Comparison of ENCODE assay signal across 22 cellular contexts in the genomic region with DNA sequence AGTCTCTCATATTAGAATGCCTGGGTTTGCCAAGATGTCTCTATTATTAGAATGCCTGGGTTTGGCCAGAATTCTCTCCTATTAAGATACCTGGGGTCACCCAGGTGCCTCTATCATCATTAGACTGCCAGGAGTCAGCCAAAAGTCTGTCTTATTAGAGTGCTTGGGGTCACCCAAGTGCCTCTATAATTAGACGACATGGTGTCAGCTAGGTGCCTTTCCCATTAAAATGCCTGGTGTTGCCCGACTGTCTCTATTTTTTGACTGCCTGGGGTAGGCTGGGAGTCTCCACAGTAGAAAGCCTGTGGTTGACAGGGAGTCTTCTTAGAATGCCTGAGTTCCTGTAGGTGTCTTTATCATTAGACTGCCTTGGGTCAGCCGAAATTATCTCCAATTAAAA.
"Had no signal": no experiment of that assay in that cellular context is flagged by ENCODE, and none has a peak within 500 bp of the region (broad histone marks: within the 10 kb centered on the region; RNA-seq: fewer than 3 reads in every experiment).

No MANE protein-coding gene starts in this region.

- H3K4me3 Mint-ChIP-seq: activated CD8-positive, alpha-beta T cell treated with anti-CD3 and anti-CD28 coated beads, Interleukin-2, amount 10 ng/mL, durations not matched to agents 7 days and 5 days; activated naive CD8-positive, alpha-beta T cell treated with anti-CD3 and anti-CD28 coated beads, Interleukin-2, amount 50 U/mL, for 24 hours; activated T-cell treated with anti-CD3 and anti-CD28 coated beads, Interleukin-2, amount 50 U/mL, for 4 hours; brain had no signal

- H3K27me3 ChIP-seq: Peyer's patch had no signal

- H3K4me1 Mint-ChIP-seq: activated naive CD8-positive, alpha-beta T cell treated with anti-CD3 and anti-CD28 coated beads, Interleukin-2, amount 50 U/mL, for 24 hours; brain had no signal

- H3K27me3 Mint-ChIP-seq: activated naive CD8-positive, alpha-beta T cell treated with anti-CD3 and anti-CD28 coated beads, Interleukin-2, amount 50 U/mL, for 24 hours; brain had no signal

- H3K4me1 ChIP-seq: Peyer's patch had no signal

- ATAC-seq: activated CD8-positive, alpha-beta T cell treated with anti-CD3 and anti-CD28 coated beads, Interleukin-2, amount 10 ng/mL, durations not matched to agents 7 days and 5 days; activated naive CD4-positive, alpha-beta T cell treated with anti-CD3 and anti-CD28 coated beads, Interleukin-2, amount 50 U/mL, for 72 hours; activated naive CD8-positive, alpha-beta T cell treated with anti-CD3 and anti-CD28 coated beads, Interleukin-2, amount 50 U/mL, for 24 hours; activated T-cell treated with anti-CD3 and anti-CD28 coated beads, Interleukin-2, amount 50 U/mL, for 4 hours; K562 had no signal

- H3K27ac Mint-ChIP-seq: activated CD8-positive, alpha-beta T cell treated with anti-CD3 and anti-CD28 coated beads, Interleukin-2, amount 10 ng/mL, durations not matched to agents 7 days and 5 days; activated naive CD4-positive, alpha-beta T cell treated with anti-CD3 and anti-CD28 coated beads, Interleukin-2, amount 50 U/mL, for 72 hours; activated naive CD8-positive, alpha-beta T cell treated with anti-CD3 and anti-CD28 coated beads, Interleukin-2, amount 50 U/mL, for 24 hours; brain had no signal

- DNase-seq: activated CD4-positive, alpha-beta T cell treated with anti-CD3 and anti-CD28 coated beads for 4 hours; activated CD4-positive, alpha-beta T cell treated with anti-CD3 and anti-CD28 coated beads, Interleukin-2, amount 50 U/mL, for 4 hours; activated CD8-positive, alpha-beta T cell treated with anti-CD3 and anti-CD28 coated beads, Interleukin-2, amount 10 ng/mL, durations not matched to agents 7 days and 5 days; activated effector memory CD4-positive, alpha-beta T cell treated with anti-CD3 and anti-CD28 coated beads, Interleukin-2, amount 50 U/mL, for 16 hours; activated naive CD4-positive, alpha-beta T cell treated with Interleukin-2 at 50 U/mL for 16 hours; activated naive CD8-positive, alpha-beta T cell treated with anti-CD3 and anti-CD28 coated beads, Interleukin-2, amount 50 U/mL, for 24 hours; activated T-cell treated with anti-CD3 and anti-CD28 coated beads, Interleukin-2, amount 50 U/mL, for 4 hours; amniotic stem cell; Karpas-422; MM.1S; NCI-H1105; NCI-H1436; NCI-H1694 treated with DMSO at 0.1 percent for 48 hours; NCI-H2081; NCI-H510A treated with DMSO at 0.1 percent for 48 hours; NCI-H69; Peyer's patch; SIG-M5 had no signal

- H3K4me3 ChIP-seq: K562, Peyer's patch had no signal

- H3K36me3 ChIP-seq: Peyer's patch had no signal

- H3K27ac ChIP-seq: Peyer's patch, VCaP had no signal
